ENCODE assay signal across 14 cellular contexts in genomic region chr20:6705106-6705766, GRCh38.
A peak's percentile ranks its signal among the peaks of the same experiment; 100 is the strongest.
DNase-seq lines count a peak whose midpoint lies in the region; ATAC-seq, FAIRE-seq and TF ChIP-seq lines count a peak whose summit lies in the region.
"Had no signal": no experiment of that assay in that cellular context is flagged by ENCODE, and none has a peak within 500 bp of the region (broad histone marks: within the 10 kb centered on the region; RNA-seq: fewer than 3 reads in every experiment).

No MANE protein-coding gene starts in this region.

- peak overlapping the region; percentile 67 for H2AK5ac ChIP-seq in mesenchymal stem cell (ENCODE audit: low read length, severe bottlenecking)

- peaks cover 0 to 4% (median 0%) of the 10 kb centered on the region in 9 donors for H3K27me3 ChIP-seq in heart left ventricle
- no peaks in the 10 kb centered on the region for H3K27me3 ChIP-seq in bronchial epithelial cell (ENCODE audit: control insufficient read depth, insufficient read depth, low read length)
- H3K27me3 ChIP-seq in mesenchymal stem cell (ENCODE audit: control insufficient read depth in 1 of 2, insufficient read depth in 1 of 2, low read length in 2 of 2) = no peaks in the 10 kb centered on the region
- no peaks in the 10 kb centered on the region for H3K27me3 ChIP-seq in vagina
- no peaks in the 10 kb centered on the region for H3K27me3 ChIP-seq in endodermal cell (ENCODE audit: control insufficient read depth, insufficient read depth, low read length, poor library complexity, severe bottlenecking)

- DNase-seq in heart left ventricle = no peak
- no peak for DNase-seq in left cardiac atrium
- no peak for DNase-seq in bronchial epithelial cell (ENCODE audit: low read depth)
- DNase-seq in mesenchymal stem cell = peak; percentile 70
- no peak for DNase-seq in vagina (ENCODE audit: extremely low spot score in 2 of 2)
- DNase-seq in OCI-M2 (lab: John Stamatoyannopoulos, UW; ENCODE audit: unreplicated experiment) = no peak
- DNase-seq in mucosa of gallbladder (ENCODE audit: low spot score) = no peak
- no peak for DNase-seq in endodermal cell
- DNase-seq: activated B cell treated with CpG ODN at 0.5 μM for 24 hours, activated T-cell treated with anti-CD3 and anti-CD28 coated beads for 4 hours, anterior cingulate cortex, NCI-H1048, NCI-H510A treated with DMSO at 0.1 percent for 48 hours had no signal

- peak; percentile 18 for FAIRE-seq in bronchial epithelial cell (lab: Jason Lieb, UNC)

- no peaks in the 10 kb centered on the region for H3K27me3 Mint-ChIP-seq in endodermal cell (ENCODE audit: insufficient read depth)
- H3K27me3 Mint-ChIP-seq: activated B cell treated with CpG ODN at 0.5 μM for 24 hours had no signal

- no peak overlapping the region for H3K27ac Mint-ChIP-seq in endodermal cell
- H3K27ac Mint-ChIP-seq: activated B cell treated with CpG ODN at 0.5 μM for 24 hours had no signal

- no peaks in the 10 kb centered on the region for H3K9me3 Mint-ChIP-seq in endodermal cell
- H3K9me3 Mint-ChIP-seq: activated B cell treated with CpG ODN at 0.5 μM for 24 hours had no signal

- H3K14ac ChIP-seq in mesenchymal stem cell (ENCODE audit: low read length in 2 of 2) = no peak overlapping the region

- H2BK12ac ChIP-seq in mesenchymal stem cell (ENCODE audit: low read length in 2 of 2) = peak overlapping the region in 1 of 2 experiments; percentile 8

- H3K9me3 ChIP-seq in heart left ventricle (no peaks in the 10 kb centered on the region), mesenchymal stem cell (ENCODE audit: control insufficient read depth, low read length) (no peaks in the 10 kb centered on the region), vagina (no peaks in the 10 kb centered on the region), endodermal cell (ENCODE audit: control insufficient read depth, low read length) (no peaks in the 10 kb centered on the region)
- H3K9me3 ChIP-seq: A549 had no signal

- H4K91ac ChIP-seq in mesenchymal stem cell (ENCODE audit: low read length) = no peak overlapping the region

- H3K4me1 ChIP-seq in heart left ventricle (peaks cover 0 to 50% (median 12%) of the 10 kb centered on the region in 12 donors), mesenchymal stem cell (ENCODE audit: control insufficient read depth, insufficient read depth, low read depth, low read length) (peaks cover 11% of the 10 kb centered on the region), vagina (peaks cover 20% of the 10 kb centered on the region), endodermal cell (ENCODE audit: control insufficient read depth, insufficient read depth, low read length) (peaks cover 39% of the 10 kb centered on the region)

- ATAC-seq in heart left ventricle = no peak
- ATAC-seq in left cardiac atrium = no peak

- TF ChIP-seq CTCF in heart left ventricle (IDR thresholded peaks at IDR 0.05) (no peak), bronchial epithelial cell (IDR thresholded peaks at IDR 0.05; ENCODE audit: insufficient read depth, low read length, severe bottlenecking) (no peak), vagina (IDR thresholded peaks at IDR 0.05) (no peak), endodermal cell (conservative IDR thresholded peaks at IDR 0.05) (no peak)

- no peaks in the 10 kb centered on the region for H3K36me3 Mint-ChIP-seq in endodermal cell (ENCODE audit: low read depth)

- H3K4me3 ChIP-seq in heart left ventricle = no peak overlapping the region
- no peak overlapping the region for H3K4me3 ChIP-seq in bronchial epithelial cell (ENCODE audit: low read depth, low read length)
- H3K4me3 ChIP-seq in mesenchymal stem cell (ENCODE audit: insufficient read depth in 1 of 2, low read depth in 1 of 2, low read length in 2 of 2) = no peak overlapping the region
- no peak overlapping the region for H3K4me3 ChIP-seq in vagina
- no peak overlapping the region for H3K4me3 ChIP-seq in endodermal cell (ENCODE audit: low read length)
- H3K4me3 ChIP-seq: A549 had no signal

- H3K18ac ChIP-seq in mesenchymal stem cell (ENCODE audit: low read depth in 1 of 2, low read length in 2 of 2) = peak overlapping the region; percentile 6 to 10

- no peak overlapping the region for H2BK5ac ChIP-seq in mesenchymal stem cell (ENCODE audit: low read depth, low read length, poor library complexity, severe bottlenecking)

- H2BK120ac ChIP-seq in mesenchymal stem cell (ENCODE audit: low read depth, low read length) = peak overlapping the region; percentile 27

- no peak overlapping the region for H3K23ac ChIP-seq in mesenchymal stem cell (ENCODE audit: low read length in 2 of 2)

- H3K9ac ChIP-seq in mesenchymal stem cell (ENCODE audit: low read length) = peak overlapping the region; percentile 85
- no peak overlapping the region for H3K9ac ChIP-seq in endodermal cell (ENCODE audit: extremely low read depth, low read length, poor library complexity, severe bottlenecking)

- no peak overlapping the region for H3K4me3 Mint-ChIP-seq in endodermal cell
- H3K4me3 Mint-ChIP-seq: activated B cell treated with CpG ODN at 0.5 μM for 24 hours had no signal

- no peak for TF ChIP-seq POLR2A in heart left ventricle (IDR thresholded peaks at IDR 0.05)
- no peak for TF ChIP-seq POLR2A in vagina (IDR thresholded peaks at IDR 0.05)

- H3K4me2 ChIP-seq in mesenchymal stem cell (ENCODE audit: low read length, poor library complexity, severe bottlenecking) = no peak overlapping the region

- H3K27ac ChIP-seq in heart left ventricle (peak overlapping the region in 11 of 12 donors; percentile 0 to 91 (median 58)), mesenchymal stem cell (ENCODE audit: low read length, poor library complexity, severe bottlenecking) (peak overlapping the region; percentile 94), vagina (peak overlapping the region; percentile 62), endodermal cell (ENCODE audit: low read depth, low read length) (no peak overlapping the region)
- H3K27ac ChIP-seq: A549 had no signal

- H3K36me3 ChIP-seq in heart left ventricle (no peaks in the 10 kb centered on the region), bronchial epithelial cell (ENCODE audit: control insufficient read depth, insufficient read depth, low read length) (no peaks in the 10 kb centered on the region), mesenchymal stem cell (ENCODE audit: control insufficient read depth in 1 of 2, insufficient read depth in 2 of 2, low read depth in 1 of 2, low read length in 2 of 2) (no peaks in the 10 kb centered on the region), vagina (no peaks in the 10 kb centered on the region), endodermal cell (ENCODE audit: control insufficient read depth, insufficient read depth, low read length) (no peaks in the 10 kb centered on the region)

- H3K79me1 ChIP-seq in mesenchymal stem cell (replicated peaks; ENCODE audit: low read length, poor library complexity, severe bottlenecking) = no peaks in the 10 kb centered on the region

- H2AFZ ChIP-seq in mesenchymal stem cell (ENCODE audit: low read depth, low read length) = no peak overlapping the region

- H4K8ac ChIP-seq in mesenchymal stem cell (ENCODE audit: low read length) = peak overlapping the region; percentile 12

- intact Hi-C loops in heart left ventricle (cut with DNase I) = loop anchor here in 2 of 10 donors (5.0 to 10.0 kb wide), 2 partner anchors 60 to 73 kb away; no protein-coding TSS in a partner anchor
- intact Hi-C loops in left cardiac atrium (cut with DNase I) = no loop called here
- intact Hi-C loops in vagina (cut with DNase I) = no loop called here

- 74 to 85% (median 81%) methylated on average over 6 of the region's 6 CpGs for WGBS in heart left ventricle, 4 donors
- 21% methylated on average over 3 of the region's 6 CpGs for WGBS in mesenchymal stem cell
- 84 to 97% methylated on average over 4 to 5 of the region's 6 CpGs for WGBS in endodermal cell (ENCODE audit: insufficient coverage in 1 of 2, insufficient read length in 1 of 2), 2 experiments

- peaks cover 79% of the 10 kb centered on the region for H3K4me1 Mint-ChIP-seq in endodermal cell
- H3K4me1 Mint-ChIP-seq: activated B cell treated with CpG ODN at 0.5 μM for 24 hours had no signal

- no peak overlapping the region for H2BK15ac ChIP-seq in mesenchymal stem cell (ENCODE audit: low read depth, poor library complexity, severe bottlenecking)

- no peak overlapping the region for H3K4ac ChIP-seq in mesenchymal stem cell (ENCODE audit: low read depth in 1 of 2, low read length in 2 of 2)
